ENCODE assay signal across 8 cellular contexts in genomic region chr14:104724981-104725771, GRCh38. TPM values are rescaled to one million over a fixed set of nuclear protein-coding genes. Genes with fewer than 3 reads are reported as not detected.
A peak's percentile ranks its signal among the peaks of the same experiment; 100 is the strongest.
DNase-seq lines count a peak whose midpoint lies in the region; ATAC-seq and TF ChIP-seq lines count a peak whose summit lies in the region.

No MANE protein-coding gene starts in this region.

- H3K9me3 Mint-ChIP-seq in Caco-2 (ENCODE audit: unreplicated experiment): no peaks in the 10 kb centered on the region
- no peaks in the 10 kb centered on the region for H3K9me3 Mint-ChIP-seq in central memory CD8-positive, alpha-beta T cell

- TF ChIP-seq POLR2A in NB4 (IDR thresholded peaks at IDR 0.05; ENCODE audit: extremely low read depth, insufficient read length): no peak

- H3K4me1 Mint-ChIP-seq in Caco-2 (ENCODE audit: low read depth, unreplicated experiment): no peaks in the 10 kb centered on the region
- H3K4me1 Mint-ChIP-seq in central memory CD8-positive, alpha-beta T cell: no peaks in the 10 kb centered on the region

- no TSS peak for BruUV-seq in Caco-2 (replicated peaks; lab: Mats Ljungman, UMichigan)

- DNase-seq in Caco-2 (no peak), NB4 (ENCODE audit: low read depth) (peak; percentile 32), left kidney (ENCODE audit: low read depth, low spot score) (peak; percentile 91), thoracic aorta (ENCODE audit: low spot score) (no peak), mesenteric fat pad (ENCODE audit: low spot score) (no peak)
- DNase-seq in central memory CD8-positive, alpha-beta T cell (ENCODE audit: low spot score in 2 of 2): no peak

- peaks cover 7% of the 10 kb centered on the region for H3K27me3 Mint-ChIP-seq in Caco-2 (ENCODE audit: insufficient read depth, unreplicated experiment)
- H3K27me3 Mint-ChIP-seq in central memory CD8-positive, alpha-beta T cell: no peaks in the 10 kb centered on the region

- peaks cover 7% of the 10 kb centered on the region for H3K36me3 Mint-ChIP-seq in Caco-2 (ENCODE audit: insufficient read depth, unreplicated experiment)
- H3K36me3 Mint-ChIP-seq in central memory CD8-positive, alpha-beta T cell (ENCODE audit: insufficient read depth): peaks cover 5% of the 10 kb centered on the region

- peak overlapping the region; percentile 54 for H3K4me3 Mint-ChIP-seq in Caco-2 (ENCODE audit: unreplicated experiment)
- peak overlapping the region; percentile 56 for H3K4me3 Mint-ChIP-seq in central memory CD8-positive, alpha-beta T cell

- H3K36me3 ChIP-seq in Caco-2 (ENCODE audit: control insufficient read depth, insufficient read depth, low read length) (no peaks in the 10 kb centered on the region), thoracic aorta (no peaks in the 10 kb centered on the region)

- H3K27me3 ChIP-seq in Caco-2 (replicated peaks; ENCODE audit: control insufficient read depth, insufficient read depth, low read length) (no peaks in the 10 kb centered on the region), thoracic aorta (replicated peaks; ENCODE audit: insufficient read depth) (no peaks in the 10 kb centered on the region)

- peaks cover 12% of the 10 kb centered on the region for H3K4me1 ChIP-seq in Caco-2
- H3K4me1 ChIP-seq in thoracic aorta (ENCODE audit: control insufficient read depth in 1 of 2, low read depth in 2 of 2): peaks cover 41 to 58% of the 10 kb centered on the region in 2 donors

- intact Hi-C loops in Caco-2 (cut with micrococcal nuclease; ENCODE audit: unreplicated experiment): no loop called here

- POLR2A ChIA-PET in Caco-2 (lab: Charles Lee): no interaction called here

- H3K9me3 ChIP-seq in Caco-2 (no peaks in the 10 kb centered on the region), thoracic aorta (no peaks in the 10 kb centered on the region)

- no peak overlapping the region for H3K27ac Mint-ChIP-seq in Caco-2 (ENCODE audit: unreplicated experiment)
- no peak overlapping the region for H3K27ac Mint-ChIP-seq in central memory CD8-positive, alpha-beta T cell (ENCODE audit: low read depth)

- H3K4me3 ChIP-seq in Caco-2 (ENCODE audit: low read depth, low read length) (peak overlapping the region; percentile 75), NB4 (ENCODE audit: low read depth, low read length) (no peak overlapping the region), thoracic aorta (peak overlapping the region; percentile 90)

- H3K27ac ChIP-seq in thoracic aorta: peak overlapping the region; percentile 84 to 87

- CTCF ChIA-PET in Caco-2 (lab: Charles Lee): interaction anchor here (0.8 to 0.9 kb wide), 2 partner anchors 24 to 103 kb away, joined by 3 read pairs; no protein-coding TSS in a partner anchor

- TF ChIP-seq CTCF in Caco-2 (IDR thresholded peaks at IDR 0.05; ENCODE audit: insufficient read depth in 1 of 2, low read depth in 1 of 2, low read length in 1 of 2, severe bottlenecking in 1 of 2, unreplicated experiment in 1 of 2) (no peak), NB4 (IDR thresholded peaks at IDR 0.05; ENCODE audit: low read depth, low read length) (peak; percentile 20), thoracic aorta (IDR thresholded peaks at IDR 0.05) (peak; percentile 41)

- ATAC-seq in central memory CD8-positive, alpha-beta T cell (replicated peaks; ENCODE audit: extremely low read depth, poor library complexity, severe bottlenecking): no peak
- ATAC-seq in thoracic aorta (ENCODE audit: insufficient number of reproducible peaks, low FRiP score, low read depth) (peak; percentile 3), HG02571 (IDR thresholded peaks at IDR 0.05; ENCODE audit: unreplicated experiment) (no peak), GM21390 (IDR thresholded peaks at IDR 0.05; ENCODE audit: unreplicated experiment) (no peak)

RNA-seq across cellular contexts. Expression of gene ADSS1, which starts 1.1 kb away (rescaled TPM):
- 1.6 and 3.2 TPM in 2 replicates for total RNA-seq in Caco-2 (2022)
- total RNA-seq in thoracic aorta: 10 to 100 TPM; 30.8 to 87.3 TPM
- 5.2 TPM for total RNA-seq in mesenteric fat pad

RNA-seq across cellular contexts. Expression of gene SIVA1, which starts 27.8 kb away (rescaled TPM):
- total RNA-seq in Caco-2 (2022): 99.3 and 105 TPM in 2 replicates
- total RNA-seq in thoracic aorta: 100 to 1,000 TPM; 218 to 320 TPM
- total RNA-seq in mesenteric fat pad: 60.0 TPM

RNA-seq across cellular contexts. Expression of gene INF2, which starts 35.8 kb away (rescaled TPM):
- total RNA-seq in Caco-2 (2022) (70.8 TPM in 2 replicates), thoracic aorta (100 to 1,000 TPM; 124 to 162 TPM), mesenteric fat pad (160 TPM)

Comparison
In these comparisons a context has a peak if more than half of its experiments do, and no peak if none do; other contexts are left out.
1. DNase-seq: peak in NB4 (single experiment) and left kidney (single experiment); none in Caco-2 (0 of 2), central memory CD8-positive, alpha-beta T cell (0 of 2), thoracic aorta (single experiment) and mesenteric fat pad (single experiment).
2. CTCF ChIP-seq: peak in NB4 (single experiment) and thoracic aorta (single experiment); none in Caco-2 (0 of 2).